In genomic region chr2:191115391-191115790, GRCh38 we compare ENCODE assay signal across 9 cellular contexts. TPM values are rescaled to one million over a fixed set of nuclear protein-coding genes. Genes with fewer than 3 reads are reported as not detected.
A peak's percentile ranks its signal among the peaks of the same experiment; 100 is the strongest.
DNase-seq lines count a peak whose midpoint lies in the region; ATAC-seq, FAIRE-seq and TF ChIP-seq lines count a peak whose summit lies in the region.
"Had no signal": no experiment of that assay in that cellular context is flagged by ENCODE, and none has a peak within 500 bp of the region (broad histone marks: within the 10 kb centered on the region; RNA-seq: fewer than 3 reads in every experiment).

No MANE protein-coding gene starts in this region.

- no peak for TF ChIP-seq CTCF in natural killer cell (IDR thresholded peaks at IDR 0.05)
- TF ChIP-seq CTCF in upper lobe of right lung (IDR thresholded peaks at IDR 0.05) = no peak
- TF ChIP-seq CTCF in Calu3 (IDR thresholded peaks at IDR 0.05; ENCODE audit: unreplicated experiment) = no peak

- no peak for DNase-seq in GM18507 (ENCODE audit: extremely low spot score, insufficient read length, low read depth)
- DNase-seq in activated CD4-positive, alpha-beta memory T cell treated with anti-CD3 and anti-CD28 coated beads for 36 hours = peak; percentile 78
- DNase-seq in natural killer cell = peak; percentile 48
- DNase-seq in kidney glomerular epithelial cell (lab: John Stamatoyannopoulos, UW) = no peak
- DNase-seq in upper lobe of right lung = no peak
- DNase-seq in OCI-M1 (lab: John Stamatoyannopoulos, UW) = no peak
- DNase-seq in Calu3 = no peak

- H3K36me3 Mint-ChIP-seq in activated CD4-positive, alpha-beta memory T cell treated with anti-CD3 and anti-CD28 coated beads for 36 hours = peaks cover 27% of the 10 kb centered on the region
- H3K36me3 Mint-ChIP-seq in natural killer cell (peaks cover 8% of the 10 kb centered on the region), Calu3 (ENCODE audit: insufficient read depth, unreplicated experiment) (no peaks in the 10 kb centered on the region)

- no peak overlapping the region for H3K4me3 ChIP-seq in upper lobe of right lung
- H3K4me3 ChIP-seq: SJSA1 had no signal

- H3K36me3 ChIP-seq in upper lobe of right lung = no peaks in the 10 kb centered on the region
- H3K36me3 ChIP-seq: SJSA1 had no signal

- no peaks in the 10 kb centered on the region for H3K9me3 ChIP-seq in upper lobe of right lung
- H3K9me3 ChIP-seq: SJSA1 had no signal

- intact Hi-C loops in activated CD4-positive, alpha-beta memory T cell treated with anti-CD3 and anti-CD28 coated beads for 36 hours (cut with micrococcal nuclease) = loop anchor here (1.0 to 2.0 kb wide), 10 partner anchors 8 to 563 kb away; partner anchors contain the start of genes GLS and NABP1
- intact Hi-C loops in natural killer cell (cut with micrococcal nuclease) (loop anchor here (2.0 kb wide), 1 partner anchor 65 kb away; no protein-coding TSS in a partner anchor), upper lobe of right lung (cut with DNase I) (no loop called here), Calu3 (cut with micrococcal nuclease; ENCODE audit: unreplicated experiment) (no loop called here)

- H3K4me3 Mint-ChIP-seq in activated CD4-positive, alpha-beta memory T cell treated with anti-CD3 and anti-CD28 coated beads for 36 hours = peak overlapping the region; percentile 24
- peak overlapping the region; percentile 78 for H3K4me3 Mint-ChIP-seq in natural killer cell
- H3K4me3 Mint-ChIP-seq in Calu3 (ENCODE audit: low read depth, unreplicated experiment) = no peak overlapping the region

- POLR2A ChIA-PET in activated CD4-positive, alpha-beta memory T cell treated with anti-CD3 and anti-CD28 coated beads for 36 hours (lab: Charles Lee) = interaction anchor here (1.0 to 2.7 kb wide), 11 partner anchors 8 to 96 kb away, joined by 3 to 17 read pairs (median 5); partner anchors contain the start of gene STAT4

- ATAC-seq in HG03025 (IDR thresholded peaks at IDR 0.05; ENCODE audit: low FRiP score, unreplicated experiment) = peak; percentile 42
- ATAC-seq in natural killer cell = peak; percentile 59 to 81 (median 71)
- ATAC-seq in upper lobe of right lung = no peak

- CTCF ChIA-PET in activated CD4-positive, alpha-beta memory T cell treated with anti-CD3 and anti-CD28 coated beads for 36 hours (lab: Charles Lee) = interaction anchor here (0.7 to 3.7 kb wide), 9 partner anchors 11 to 847 kb away, joined by 3 to 21 read pairs (median 3); partner anchors contain the start of gene STAT4
- CTCF ChIA-PET in Calu3 (lab: Charles Lee) = interaction anchor here (0.6 kb wide), 1 partner anchor 299 kb away, joined by 3 read pairs; no protein-coding TSS in a partner anchor

- H3K27ac Mint-ChIP-seq in activated CD4-positive, alpha-beta memory T cell treated with anti-CD3 and anti-CD28 coated beads for 36 hours = peak overlapping the region; percentile 92
- H3K27ac Mint-ChIP-seq in natural killer cell (peak overlapping the region; percentile 95 to 98), Calu3 (ENCODE audit: unreplicated experiment) (no peak overlapping the region)

- H3K27ac ChIP-seq in upper lobe of right lung = no peak overlapping the region
- H3K27ac ChIP-seq: SJSA1 had no signal

- H3K4me1 Mint-ChIP-seq in activated CD4-positive, alpha-beta memory T cell treated with anti-CD3 and anti-CD28 coated beads for 36 hours (ENCODE audit: low read depth) = peaks cover 65% of the 10 kb centered on the region
- peaks cover 75 to 76% of the 10 kb centered on the region in 2 donors for H3K4me1 Mint-ChIP-seq in natural killer cell
- H3K4me1 Mint-ChIP-seq in Calu3 (ENCODE audit: low read depth, unreplicated experiment) = no peaks in the 10 kb centered on the region

- peak; percentile 93 for FAIRE-seq in GM18507 (lab: Jason Lieb, UNC)

- H3K27me3 ChIP-seq in upper lobe of right lung = no peaks in the 10 kb centered on the region
- H3K27me3 ChIP-seq: SJSA1 had no signal

- H3K27me3 Mint-ChIP-seq in activated CD4-positive, alpha-beta memory T cell treated with anti-CD3 and anti-CD28 coated beads for 36 hours = no peaks in the 10 kb centered on the region
- H3K27me3 Mint-ChIP-seq in natural killer cell (ENCODE audit: low read depth in 2 of 2) (no peaks in the 10 kb centered on the region), Calu3 (ENCODE audit: unreplicated experiment) (no peaks in the 10 kb centered on the region)

- H3K4me1 ChIP-seq in upper lobe of right lung = no peaks in the 10 kb centered on the region
- H3K4me1 ChIP-seq: SJSA1 had no signal

- no TSS peak for BruUV-seq in Calu3 (replicated peaks; lab: Mats Ljungman, UMichigan)

- no peaks in the 10 kb centered on the region for H3K9me3 Mint-ChIP-seq in activated CD4-positive, alpha-beta memory T cell treated with anti-CD3 and anti-CD28 coated beads for 36 hours
- H3K9me3 Mint-ChIP-seq in natural killer cell (no peaks in the 10 kb centered on the region), Calu3 (ENCODE audit: low read depth, unreplicated experiment) (no peaks in the 10 kb centered on the region)

RNA-seq across cellular contexts. Expression of gene STAT4, which starts 35.4 kb away (rescaled TPM):
- total RNA-seq in activated CD4-positive, alpha-beta memory T cell treated with anti-CD3 and anti-CD28 coated beads for 36 hours = 10 to 100 TPM; 52.4 to 52.6 TPM
- total RNA-seq in natural killer cell = 100 to 1,000 TPM; 264 to 339 (median 304) TPM
- total RNA-seq in upper lobe of right lung = 8.0 TPM
- 0.85 and 1.3 TPM in 2 replicates for total RNA-seq in Calu3 (2022)

Comparison
In these comparisons a context has a peak if more than half of its experiments do, and no peak if none do; other contexts are left out.
1. DNase-seq: peak in activated CD4-positive, alpha-beta memory T cell treated with anti-CD3 and anti-CD28 coated beads for 36 hours (single experiment) and natural killer cell (single experiment); none in GM18507 (single experiment), kidney glomerular epithelial cell (single experiment), upper lobe of right lung (single experiment), OCI-M1 (single experiment) and Calu3 (single experiment).
2. RNA of gene STAT4, which starts 35.4 kb away (total RNA-seq): 264 to 339 TPM in natural killer cell; 52.4 to 52.6 TPM in activated CD4-positive, alpha-beta memory T cell treated with anti-CD3 and anti-CD28 coated beads for 36 hours, 8.0 TPM in upper lobe of right lung (single experiment) and 0.85 to 1.3 TPM in Calu3; every median in the first group is over 4 times any median in the second.
3. intact Hi-C loops: an anchor here in activated CD4-positive, alpha-beta memory T cell treated with anti-CD3 and anti-CD28 coated beads for 36 hours (1.0 to 2.0 kb wide) and natural killer cell (2.0 kb wide); none called in upper lobe of right lung and Calu3.